Comparison of ENCODE assay signal across 12 cellular contexts in the genomic region with DNA sequence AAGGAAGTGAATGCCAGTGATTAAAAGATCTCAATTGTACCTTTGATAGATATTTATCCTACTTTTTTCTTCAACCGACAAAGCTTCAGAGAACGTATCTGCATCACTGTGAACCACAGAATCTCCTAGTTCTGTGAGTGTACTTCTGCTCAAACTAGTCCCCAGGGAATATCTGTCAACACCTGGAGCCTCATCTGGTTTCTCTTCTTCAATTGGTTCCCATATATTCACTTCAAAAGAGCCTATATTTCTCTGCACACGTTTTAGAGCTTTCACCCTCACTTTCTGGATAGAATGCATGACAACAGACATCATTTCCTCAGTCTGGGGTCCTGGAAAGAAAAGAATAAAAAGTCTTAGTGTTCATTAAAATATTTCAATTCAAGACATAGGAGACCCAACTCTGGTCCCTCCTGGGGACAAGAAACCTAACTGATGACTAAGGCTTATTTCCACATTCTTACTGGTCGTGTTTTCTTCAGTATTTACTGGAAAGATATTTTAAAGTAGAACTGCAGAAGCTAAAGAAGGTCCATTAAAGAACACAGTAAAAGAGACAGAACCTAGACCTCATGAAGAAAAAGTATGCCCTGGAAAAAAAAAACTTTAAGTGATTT.
DNase-seq lines count a peak whose midpoint lies in the region; ATAC-seq and TF ChIP-seq lines count a peak whose summit lies in the region.
"Had no signal": no experiment of that assay in that cellular context is flagged by ENCODE, and none has a peak within 500 bp of the region (broad histone marks: within the 10 kb centered on the region; RNA-seq: fewer than 3 reads in every experiment).

No MANE protein-coding gene starts in this region.

- DNase-seq in GM20000 (ENCODE audit: low spot score) (peak; percentile 41), NCI-H2171 treated with DMSO at 0.1 percent for 48 hours (lab: John Stamatoyannopoulos, UW) (peak; percentile 80), retina (no peak), activated gamma-delta T cell (lab: John Stamatoyannopoulos, UW) (no peak), DMS79 treated with DMSO at 0.1 percent for 48 hours (lab: John Stamatoyannopoulos, UW) (no peak), RKO (ENCODE audit: low spot score) (no peak)
- DNase-seq: activated naive CD8-positive, alpha-beta T cell treated with anti-CD3 and anti-CD28 coated beads for 36 hours; CD4-positive, alpha-beta memory T cell; head of caudate nucleus; upper lobe of right lung had no signal

- ATAC-seq in GM18517 (IDR thresholded peaks at IDR 0.05; ENCODE audit: unreplicated experiment): peak; percentile 87
- ATAC-seq in HG02973 (IDR thresholded peaks at IDR 0.05; ENCODE audit: unreplicated experiment): peak; percentile 79
- ATAC-seq: upper lobe of right lung had no signal

- no peak for TF ChIP-seq CTCF in GM20000 (IDR thresholded peaks at IDR 0.05; ENCODE audit: extremely low read depth, missing control alignments)

Comparison
In these comparisons a context has a peak if more than half of its experiments do, and no peak if none do; other contexts are left out.
1. DNase-seq: peak in GM20000 (single experiment) and NCI-H2171 treated with DMSO at 0.1 percent for 48 hours (single experiment); none in retina (single experiment), activated gamma-delta T cell (single experiment), DMS79 treated with DMSO at 0.1 percent for 48 hours (single experiment) and RKO (single experiment).